In genomic region chr11:75532200-75532972, GRCh38 we compare ENCODE assay signal across 8 cellular contexts. TPM values are rescaled to one million over a fixed set of nuclear protein-coding genes. Genes with fewer than 3 reads are reported as not detected.
DNase-seq lines count a peak whose midpoint lies in the region; ATAC-seq lines count a peak whose summit lies in the region.

No MANE protein-coding gene starts in this region.

- peak; percentile 71 to 86 (median 75) for DNase-seq in CD8-positive, alpha-beta memory T cell
- peak; percentile 54 for DNase-seq in HPDE6-E6E7 (ENCODE audit: extremely low spot score)
- DNase-seq in NK-92 (lab: John Stamatoyannopoulos, UW; ENCODE audit: unreplicated experiment), result peak; percentile 12
- DNase-seq in activated CD4-positive, alpha-beta memory T cell treated with anti-CD3 and anti-CD28 coated beads, Interleukin-2, amount 10 ng/mL, durations not matched to agents 7 days and 5 days, result peak; percentile 88
- DNase-seq in effector memory CD8-positive, alpha-beta T cell, result peak; percentile 80 to 86 (median 83)
- peak; percentile 84 for DNase-seq in mesendoderm
- DNase-seq in stimulated activated CD8-positive, alpha-beta memory T cell treated with anti-CD3 and anti-CD28 coated beads, Interleukin-4, amount 100 ng/mL, for 4 hours (ENCODE audit: low read depth in 2 of 2, low spot score in 1 of 2), result peak; percentile 55 to 77

- H2BK120ac ChIP-seq in mesendoderm (ENCODE audit: low read depth, low read length), result no peak overlapping the region

- H3K4ac ChIP-seq in mesendoderm (ENCODE audit: low read depth, low read length), result no peak overlapping the region

- no peak overlapping the region for H3K18ac ChIP-seq in mesendoderm (ENCODE audit: low read length)

- peaks cover 14% of the 10 kb centered on the region for H3K4me1 ChIP-seq in CD8-positive, alpha-beta memory T cell (ENCODE audit: insufficient read depth, low read length)
- H3K4me1 ChIP-seq in mesendoderm (ENCODE audit: control insufficient read depth, low read depth, low read length), result peaks cover 1% of the 10 kb centered on the region

- peak overlapping the region; percentile 55 for H3K9ac ChIP-seq in mesendoderm (ENCODE audit: low read length)

- peak overlapping the region; percentile 71 for H3K56ac ChIP-seq in mesendoderm (ENCODE audit: low read length)

- no peaks in the 10 kb centered on the region for H3K36me3 Mint-ChIP-seq in CD8-positive, alpha-beta memory T cell
- peaks cover 2% of the 10 kb centered on the region for H3K36me3 Mint-ChIP-seq in activated CD4-positive, alpha-beta memory T cell treated with anti-CD3 and anti-CD28 coated beads, Interleukin-2, amount 10 ng/mL, durations not matched to agents 7 days and 5 days (ENCODE audit: low read depth)
- H3K36me3 Mint-ChIP-seq in effector memory CD8-positive, alpha-beta T cell (ENCODE audit: insufficient read depth), result peaks cover 2% of the 10 kb centered on the region

- H3K36me3 ChIP-seq in CD8-positive, alpha-beta memory T cell (ENCODE audit: insufficient read depth, low read length), result no peaks in the 10 kb centered on the region
- no peaks in the 10 kb centered on the region for H3K36me3 ChIP-seq in mesendoderm (ENCODE audit: control insufficient read depth, insufficient read depth, low read length)

- H2BK15ac ChIP-seq in mesendoderm (replicated peaks; ENCODE audit: low read depth), result no peak overlapping the region

- H4K5ac ChIP-seq in mesendoderm (ENCODE audit: low read length), result no peak overlapping the region

- peak overlapping the region; percentile 44 for H3K4me2 ChIP-seq in mesendoderm (ENCODE audit: low read length)

- POLR2A ChIA-PET in CD8-positive, alpha-beta memory T cell (lab: Charles Lee), result interaction anchor here (1.0 kb wide), 1 partner anchor 25 kb away, joined by 4 read pairs; no protein-coding TSS in a partner anchor
- POLR2A ChIA-PET in activated CD4-positive, alpha-beta memory T cell treated with anti-CD3 and anti-CD28 coated beads, Interleukin-2, amount 10 ng/mL, durations not matched to agents 7 days and 5 days (lab: Charles Lee), result interaction anchor here (1.1 to 3.0 kb wide), 6 partner anchors 9 to 144 kb away, joined by 3 to 16 read pairs (median 8); no protein-coding TSS in a partner anchor

- H3K4me1 Mint-ChIP-seq in CD8-positive, alpha-beta memory T cell, result peaks cover 22 to 34% (median 31%) of the 10 kb centered on the region in 3 donors
- H3K4me1 Mint-ChIP-seq in activated CD4-positive, alpha-beta memory T cell treated with anti-CD3 and anti-CD28 coated beads, Interleukin-2, amount 10 ng/mL, durations not matched to agents 7 days and 5 days, result peaks cover 70% of the 10 kb centered on the region
- H3K4me1 Mint-ChIP-seq in effector memory CD8-positive, alpha-beta T cell (ENCODE audit: low read depth in 2 of 2), result peaks cover 29 to 34% of the 10 kb centered on the region in 2 donors

- CTCF ChIA-PET in CD8-positive, alpha-beta memory T cell (lab: Charles Lee), result interaction anchor here (0.7 to 17.2 kb wide), 29 partner anchors 9 to 284 kb away, joined by 3 to 212 read pairs (median 4); no protein-coding TSS in a partner anchor
- CTCF ChIA-PET in activated CD4-positive, alpha-beta memory T cell treated with anti-CD3 and anti-CD28 coated beads, Interleukin-2, amount 10 ng/mL, durations not matched to agents 7 days and 5 days (lab: Charles Lee), result interaction anchor here (0.7 to 10.6 kb wide), 25 partner anchors 9 to 257 kb away, joined by 3 to 159 read pairs (median 4); no protein-coding TSS in a partner anchor

- peak overlapping the region in 1 of 7 donors; percentile 25 for H3K4me3 Mint-ChIP-seq in CD8-positive, alpha-beta memory T cell
- peak overlapping the region; percentile 6 for H3K4me3 Mint-ChIP-seq in activated CD4-positive, alpha-beta memory T cell treated with anti-CD3 and anti-CD28 coated beads, Interleukin-2, amount 10 ng/mL, durations not matched to agents 7 days and 5 days
- peak overlapping the region in 1 of 2 donors; percentile 24 for H3K4me3 Mint-ChIP-seq in effector memory CD8-positive, alpha-beta T cell

- no peaks in the 10 kb centered on the region for H3K9me3 Mint-ChIP-seq in CD8-positive, alpha-beta memory T cell
- H3K9me3 Mint-ChIP-seq in activated CD4-positive, alpha-beta memory T cell treated with anti-CD3 and anti-CD28 coated beads, Interleukin-2, amount 10 ng/mL, durations not matched to agents 7 days and 5 days, result no peaks in the 10 kb centered on the region
- H3K9me3 Mint-ChIP-seq in effector memory CD8-positive, alpha-beta T cell, result no peaks in the 10 kb centered on the region

- H3K4me3 ChIP-seq in CD8-positive, alpha-beta memory T cell (ENCODE audit: low read length), result no peak overlapping the region
- H3K4me3 ChIP-seq in mesendoderm (ENCODE audit: low read length), result no peak overlapping the region

- H3K9me3 ChIP-seq in CD8-positive, alpha-beta memory T cell (ENCODE audit: low read length), result no peaks in the 10 kb centered on the region

- H3K27me3 Mint-ChIP-seq in CD8-positive, alpha-beta memory T cell, result peaks cover 0 to 1% of the 10 kb centered on the region in 2 donors
- H3K27me3 Mint-ChIP-seq in activated CD4-positive, alpha-beta memory T cell treated with anti-CD3 and anti-CD28 coated beads, Interleukin-2, amount 10 ng/mL, durations not matched to agents 7 days and 5 days, result peaks cover 5% of the 10 kb centered on the region
- no peaks in the 10 kb centered on the region for H3K27me3 Mint-ChIP-seq in effector memory CD8-positive, alpha-beta T cell

- H2AK5ac ChIP-seq in mesendoderm (ENCODE audit: low read length), result no peak overlapping the region

- no peak overlapping the region for H4K8ac ChIP-seq in mesendoderm (ENCODE audit: low read depth, low read length)

- peak overlapping the region in 6 of 8 donors; percentile 3 to 74 (median 38) for H3K27ac Mint-ChIP-seq in CD8-positive, alpha-beta memory T cell
- H3K27ac Mint-ChIP-seq in activated CD4-positive, alpha-beta memory T cell treated with anti-CD3 and anti-CD28 coated beads, Interleukin-2, amount 10 ng/mL, durations not matched to agents 7 days and 5 days, result peak overlapping the region; percentile 75
- peak overlapping the region; percentile 0 to 29 for H3K27ac Mint-ChIP-seq in effector memory CD8-positive, alpha-beta T cell

- no CpG with 5 or more reads among the region's 7 CpGs for WGBS in mesendoderm (ENCODE audit: extremely low coverage, insufficient coverage, low lambda C conversion rate)

- no peaks in the 10 kb centered on the region for H3K79me1 ChIP-seq in mesendoderm (ENCODE audit: low read length)

- no peak overlapping the region for H3K23ac ChIP-seq in mesendoderm (ENCODE audit: low read length)

- peak; percentile 71 for ATAC-seq in effector memory CD8-positive, alpha-beta T cell (replicated peaks)
- no peak for ATAC-seq in HG02840 (IDR thresholded peaks at IDR 0.05; ENCODE audit: low FRiP score, unreplicated experiment)

- no peak overlapping the region for H2BK5ac ChIP-seq in mesendoderm (ENCODE audit: low read length)

- no peaks in the 10 kb centered on the region for H3K79me2 ChIP-seq in mesendoderm (ENCODE audit: control insufficient read depth, insufficient read depth, low read length)

- H3K27ac ChIP-seq in CD8-positive, alpha-beta memory T cell (ENCODE audit: low read depth, low read length), result no peak overlapping the region
- no peak overlapping the region for H3K27ac ChIP-seq in mesendoderm (ENCODE audit: low read depth, low read length)

- no peaks in the 10 kb centered on the region for H3K27me3 ChIP-seq in CD8-positive, alpha-beta memory T cell (ENCODE audit: insufficient read depth, low read length, poor library complexity, severe bottlenecking)
- H3K27me3 ChIP-seq in mesendoderm (ENCODE audit: insufficient read depth, low read length, poor library complexity), result no peaks in the 10 kb centered on the region

RNA-seq across cellular contexts. Expression of gene GDPD5, which starts 6.6 kb away (rescaled TPM):
- total RNA-seq in CD8-positive, alpha-beta memory T cell, result 1 to 10 TPM; 8.9 to 9.1 TPM
- polyA plus RNA-seq in CD8-positive, alpha-beta memory T cell, result 10.4 TPM
- 100 to 1,000 TPM; 107 to 109 TPM for total RNA-seq in activated CD4-positive, alpha-beta memory T cell treated with anti-CD3 and anti-CD28 coated beads, Interleukin-2, amount 10 ng/mL, durations not matched to agents 7 days and 5 days
- polyA plus RNA-seq in mesendoderm (2013, experiment 1 of 2), result 10.9 TPM
- polyA plus RNA-seq in mesendoderm (2013, experiment 2 of 2), result 11.4 TPM

RNA-seq across cellular contexts. Expression of gene SERPINH1, which starts 29.7 kb away (rescaled TPM):
- 10 to 100 TPM; 20.7 to 21.1 TPM for total RNA-seq in CD8-positive, alpha-beta memory T cell
- polyA plus RNA-seq in CD8-positive, alpha-beta memory T cell, result 8.4 TPM
- 10 to 100 TPM; 12.2 to 13.3 TPM for total RNA-seq in activated CD4-positive, alpha-beta memory T cell treated with anti-CD3 and anti-CD28 coated beads, Interleukin-2, amount 10 ng/mL, durations not matched to agents 7 days and 5 days
- polyA plus RNA-seq in mesendoderm (2013, experiment 1 of 2), result 398 TPM
- 396 TPM for polyA plus RNA-seq in mesendoderm (2013, experiment 2 of 2)

Comparison
In these comparisons a context has a peak if more than half of its experiments do, and no peak if none do; other contexts are left out.
1. DNase-seq: peak in every context shown above with its lines; median percentile 88 in activated CD4-positive, alpha-beta memory T cell treated with anti-CD3 and anti-CD28 coated beads, Interleukin-2, amount 10 ng/mL, durations not matched to agents 7 days and 5 days; 84 in mesendoderm; 83 in effector memory CD8-positive, alpha-beta T cell; 75 in CD8-positive, alpha-beta memory T cell; 66 in stimulated activated CD8-positive, alpha-beta memory T cell treated with anti-CD3 and anti-CD28 coated beads, Interleukin-4, amount 100 ng/mL, for 4 hours; 54 in HPDE6-E6E7; 12 in NK-92.
2. H3K27ac Mint-ChIP-seq: peak in every context shown above with its lines; median percentile 75 in activated CD4-positive, alpha-beta memory T cell treated with anti-CD3 and anti-CD28 coated beads, Interleukin-2, amount 10 ng/mL, durations not matched to agents 7 days and 5 days; 38 in CD8-positive, alpha-beta memory T cell; 14 in effector memory CD8-positive, alpha-beta T cell.
3. RNA of gene GDPD5, which starts 6.6 kb away (total RNA-seq): 107 to 109 TPM in activated CD4-positive, alpha-beta memory T cell treated with anti-CD3 and anti-CD28 coated beads, Interleukin-2, amount 10 ng/mL, durations not matched to agents 7 days and 5 days; 8.9 to 9.1 TPM in CD8-positive, alpha-beta memory T cell; every median in the first group is over 10 times any median in the second.